In the genomic region with DNA sequence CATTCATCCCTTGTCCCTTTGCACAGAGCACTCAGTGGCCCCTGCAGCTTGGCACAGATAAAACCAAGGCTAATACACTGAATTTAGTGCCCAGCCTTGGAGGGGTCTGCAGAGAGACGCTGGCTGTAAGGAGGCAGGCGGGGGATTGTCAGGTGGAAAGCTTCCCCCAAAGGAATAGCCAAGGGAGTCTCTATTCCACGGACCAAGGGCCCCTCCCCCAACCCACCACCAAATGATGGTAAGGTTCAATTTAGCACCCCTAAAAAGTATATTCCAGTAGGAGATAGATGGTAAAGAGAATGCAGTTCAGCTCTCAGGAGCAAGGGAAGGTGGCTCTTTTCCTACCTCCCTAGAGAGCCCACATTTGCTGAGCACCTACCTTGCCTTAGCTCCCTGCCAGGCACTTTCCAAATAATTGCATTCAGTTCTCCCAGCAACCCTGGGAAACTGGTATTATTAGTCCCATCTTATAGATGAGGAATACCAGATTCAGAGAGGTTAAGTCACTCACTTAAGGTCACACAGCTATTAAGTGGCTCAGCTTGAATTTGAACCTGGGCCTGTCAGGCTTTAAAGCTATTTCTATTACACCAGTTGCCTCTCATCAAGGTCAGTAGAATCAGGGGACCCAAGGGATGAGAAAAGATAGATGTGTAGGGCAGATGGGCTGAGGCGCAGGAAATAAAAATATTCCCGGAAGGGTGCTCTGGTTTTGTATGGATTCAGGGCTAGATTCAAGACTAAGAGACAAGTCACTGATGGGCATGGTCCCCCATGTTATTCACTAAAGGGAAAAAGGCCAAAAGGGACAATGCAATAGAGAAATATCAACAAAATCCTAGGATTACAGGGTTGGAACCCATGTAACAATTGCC, we compare ENCODE assay signal across 11 cellular contexts. TPM values are rescaled to one million over a fixed set of nuclear protein-coding genes. Genes with fewer than 3 reads are reported as not detected.
A peak's percentile ranks its signal among the peaks of the same experiment; 100 is the strongest.
DNase-seq lines count a peak whose midpoint lies in the region; ATAC-seq and TF ChIP-seq lines count a peak whose summit lies in the region.
"Had no signal": no experiment of that assay in that cellular context is flagged by ENCODE, and none has a peak within 500 bp of the region (broad histone marks: within the 10 kb centered on the region; RNA-seq: fewer than 3 reads in every experiment).

No MANE protein-coding gene starts in this region.

- no peak for TF ChIP-seq POLR2A in adrenal gland (IDR thresholded peaks at IDR 0.05)
- no peak for TF ChIP-seq POLR2A in esophagus squamous epithelium (IDR thresholded peaks at IDR 0.05)
- TF ChIP-seq POLR2A in ovary (IDR thresholded peaks at IDR 0.05): no peak

- H3K4me1 ChIP-seq in adrenal gland (replicated peaks in 1 of 2): peaks cover 31 to 57% of the 10 kb centered on the region in 2 donors
- H3K4me1 ChIP-seq in esophagus squamous epithelium: peaks cover 47 to 80% (median 47%) of the 10 kb centered on the region in 3 donors
- H3K4me1 ChIP-seq in neutrophil (ENCODE audit: control insufficient read depth in 1 of 2, insufficient read depth in 1 of 2, low read depth in 1 of 2, low read length in 1 of 2): peaks cover 16 to 31% of the 10 kb centered on the region in 2 experiments
- H3K4me1 ChIP-seq in ovary (ENCODE audit: insufficient read depth): peaks cover 2% of the 10 kb centered on the region

- H3K9me3 ChIP-seq in adrenal gland (replicated peaks in 1 of 3) (no peaks in the 10 kb centered on the region), esophagus squamous epithelium (no peaks in the 10 kb centered on the region), neutrophil (no peaks in the 10 kb centered on the region), ovary (no peaks in the 10 kb centered on the region)

- no peaks in the 10 kb centered on the region for H3K9me3 Mint-ChIP-seq in type B pancreatic cell

- H3K27me3 Mint-ChIP-seq in type B pancreatic cell: peaks cover 57% of the 10 kb centered on the region

- TF ChIP-seq CTCF in adrenal gland (IDR thresholded peaks at IDR 0.05) (peak in 1 of 6 experiments; percentile 16), esophagus squamous epithelium (IDR thresholded peaks at IDR 0.05) (no peak), neutrophil (IDR thresholded peaks at IDR 0.05) (no peak), type B pancreatic cell (conservative IDR thresholded peaks at IDR 0.05) (no peak), ovary (IDR thresholded peaks at IDR 0.05) (no peak)

- H3K4me1 Mint-ChIP-seq in type B pancreatic cell (ENCODE audit: unreplicated experiment): peaks cover 58% of the 10 kb centered on the region

- H3K4me3 ChIP-seq in adrenal gland (no peak overlapping the region), esophagus squamous epithelium (no peak overlapping the region), neutrophil (ENCODE audit: low read depth in 1 of 2, low read length in 1 of 2) (no peak overlapping the region), ovary (no peak overlapping the region)

- no peaks in the 10 kb centered on the region for H3K36me3 Mint-ChIP-seq in type B pancreatic cell

- WGBS in adrenal gland, 4 donors: 62 to 87% (median 82%) methylated on average over 5 of the region's 5 CpGs
- WGBS in esophagus squamous epithelium, 2 donors: 52 to 74% methylated on average over 3 to 5 of the region's 5 CpGs
- WGBS in ovary, 3 donors: 61 to 74% (median 69%) methylated on average over 5 of the region's 5 CpGs

- ATAC-seq in HG03039 (IDR thresholded peaks at IDR 0.05; ENCODE audit: unreplicated experiment): no peak
- no peak for ATAC-seq in HG03280 (IDR thresholded peaks at IDR 0.05; ENCODE audit: unreplicated experiment)
- ATAC-seq: Panc1 had no signal

- H3K27ac ChIP-seq in adrenal gland (peak overlapping the region; percentile 55 to 97 (median 79)), esophagus squamous epithelium (peak overlapping the region; percentile 33 to 95 (median 72)), neutrophil (peak overlapping the region; percentile 70), ovary (peak overlapping the region in 1 of 2 donors; percentile 26)

- no peaks in the 10 kb centered on the region for H3K36me3 ChIP-seq in adrenal gland (replicated peaks in 1 of 2)
- no peaks in the 10 kb centered on the region for H3K36me3 ChIP-seq in esophagus squamous epithelium
- no peaks in the 10 kb centered on the region for H3K36me3 ChIP-seq in neutrophil
- H3K36me3 ChIP-seq in ovary: no peaks in the 10 kb centered on the region

- peak overlapping the region; percentile 76 for H3K27ac Mint-ChIP-seq in type B pancreatic cell

- H3K27me3 ChIP-seq in adrenal gland (no peaks in the 10 kb centered on the region), esophagus squamous epithelium (peaks cover 7 to 56% (median 19%) of the 10 kb centered on the region in 4 donors), neutrophil (peaks cover 94% of the 10 kb centered on the region), ovary (no peaks in the 10 kb centered on the region)

- H3K4me3 Mint-ChIP-seq in type B pancreatic cell: peak overlapping the region; percentile 34

- no peak for TF ChIP-seq EP300 in ovary (IDR thresholded peaks at IDR 0.05)

- intact Hi-C loops in adrenal gland (cut with DNase I) (loop anchor here (10.0 kb wide), 1 partner anchor 107 kb away; no protein-coding TSS in a partner anchor), esophagus squamous epithelium (cut with DNase I) (no loop called here), ovary (cut with DNase I) (loop anchor here in 1 of 4 donors (10.0 kb wide), 1 partner anchor 107 kb away; no protein-coding TSS in a partner anchor)

- DNase-seq in adrenal gland (no peak), esophagus squamous epithelium (lab: John Stamatoyannopoulos, UW) (no peak), type B pancreatic cell (ENCODE audit: extremely low spot score, unreplicated experiment) (no peak), ovary (no peak)
- no peak for DNase-seq in activated naive CD4-positive, alpha-beta T cell (lab: John Stamatoyannopoulos, UW)
- DNase-seq: DMS 273 treated with DMSO at 0.1 percent for 48 hours, NCI-H2171 had no signal

RNA-seq across cellular contexts. Expression of a gene that starts 20.0 kb away (rescaled TPM):
- total RNA-seq in adrenal gland (10 to 100 TPM; 16.8 to 31.6 (median 21.7) TPM), esophagus squamous epithelium (10 to 100 TPM in 1 of 4 donors, 1 to 10 TPM in 3; 3.5 to 12.8 (median 4.5) TPM), type B pancreatic cell (ENCODE audit: low replicate concordance) (47.4 and 48.5 TPM in 2 replicates), ovary (10 to 100 TPM in 5 of 7 donors, 1 to 10 TPM in 2; 5.5 to 17.6 (median 12.6) TPM)
- polyA plus RNA-seq in adrenal gland (10 to 100 TPM in 1 of 3 donors, 1 to 10 TPM in 2; 2.4 to 11.2 (median 9.4) TPM), ovary (1 to 10 TPM; 3.4 to 6.5 TPM)
